Comparison of ENCODE assay signal across 20 cellular contexts in the genomic region with DNA sequence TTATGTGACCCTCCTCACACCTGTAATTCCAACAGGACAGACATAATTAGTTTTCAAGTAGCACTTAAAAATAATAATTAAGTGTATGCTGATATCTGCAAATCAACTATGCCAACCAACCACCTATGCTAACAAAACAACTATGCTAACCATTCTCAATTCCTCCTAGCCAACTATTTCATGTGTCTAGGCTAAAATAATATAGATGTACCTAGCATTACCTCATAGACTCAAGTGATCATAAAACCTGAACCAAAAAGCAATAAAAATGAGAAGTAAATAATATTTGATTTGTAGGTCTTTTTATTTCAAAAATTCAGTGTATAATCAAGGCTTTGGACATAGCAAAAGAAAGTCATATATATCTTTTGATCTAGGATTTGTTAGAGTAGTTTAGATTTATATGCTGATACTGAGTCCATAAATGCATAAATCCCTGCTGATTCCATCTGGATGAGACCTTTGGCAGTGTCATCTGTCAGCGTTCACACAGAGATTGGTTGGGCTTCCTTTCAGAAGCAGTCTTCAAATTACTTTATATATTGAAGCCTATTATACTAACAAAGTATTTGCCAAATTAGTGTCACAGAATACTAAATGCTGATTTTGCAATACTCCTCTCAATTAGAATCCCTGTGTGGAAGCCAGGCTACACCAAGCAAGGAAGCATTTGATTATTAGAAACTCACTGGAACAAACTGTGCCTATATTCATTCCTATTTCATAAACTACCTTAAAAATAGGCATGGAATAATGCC.
A peak's percentile ranks its signal among the peaks of the same experiment; 100 is the strongest.
DNase-seq lines count a peak whose midpoint lies in the region; ATAC-seq, FAIRE-seq and TF ChIP-seq lines count a peak whose summit lies in the region.
"Had no signal": no experiment of that assay in that cellular context is flagged by ENCODE, and none has a peak within 500 bp of the region (broad histone marks: within the 10 kb centered on the region; RNA-seq: fewer than 3 reads in every experiment).

No MANE protein-coding gene starts in this region.

- no peak for TF ChIP-seq RAD21 in A549 (conservative IDR thresholded peaks at IDR 0.05 in 1 of 2, IDR thresholded peaks at IDR 0.05 in 1 of 2)

- 70% methylated on average over 1 of the region's 1 CpG for WGBS in A549 (ENCODE audit: missing lambda C conversion rate)
- 30 to 33% methylated on average over 1 of the region's 1 CpG for WGBS in transverse colon (ENCODE audit: low coverage in 1 of 2), 2 donors

- H4K20me1 ChIP-seq in PC-3 (ENCODE audit: low read length): no peaks in the 10 kb centered on the region
- H4K20me1 ChIP-seq: BLaER1 treated with 17β-estradiol and CSF1 and Interleukin-3, amounts not matched to agents 10 nM and 100 nM had no signal

- TF ChIP-seq POLR2A in A549 (IDR thresholded peaks at IDR 0.05; ENCODE audit: low read length) (no peak), transverse colon (IDR thresholded peaks at IDR 0.05) (no peak)

- no peak overlapping the region for H3K27ac ChIP-seq in A549
- no peak overlapping the region for H3K27ac ChIP-seq in PC-3 (ENCODE audit: low read length)
- H3K27ac ChIP-seq in transverse colon: no peak overlapping the region
- H3K27ac ChIP-seq: BLaER1 treated with 17β-estradiol and CSF1 and Interleukin-3, amounts not matched to agents 10 nM and 100 nM; Peyer's patch; SK-N-MC had no signal

- TF ChIP-seq EP300 in A549 (IDR thresholded peaks at IDR 0.05) (no peak), transverse colon (IDR thresholded peaks at IDR 0.05; ENCODE audit: low read depth) (no peak)

- H3K4me1 ChIP-seq in A549: no peaks in the 10 kb centered on the region
- no peaks in the 10 kb centered on the region for H3K4me1 ChIP-seq in PC-3 (ENCODE audit: insufficient read depth, low read length)
- no peaks in the 10 kb centered on the region for H3K4me1 ChIP-seq in transverse colon
- H3K4me1 ChIP-seq: BLaER1 treated with 17β-estradiol and CSF1 and Interleukin-3, amounts not matched to agents 10 nM and 100 nM; HAP-1; Peyer's patch had no signal

- no peaks in the 10 kb centered on the region for H3K79me2 ChIP-seq in PC-3 (ENCODE audit: low read length)

- in situ Hi-C loops in transverse colon (cut with MboI; ENCODE audit: low pct_ligation_motif_present in 1 of 4, low pct_unique_long_range_greater_than_20kb in 1 of 4, low sequenced_read_pairs in 3 of 4): no loop called here

- no peaks in the 10 kb centered on the region for H3F3A ChIP-seq in PC-3 (ENCODE audit: low read length, unreplicated experiment)

- CTCF ChIA-PET in A549 (lab: Yijun Ruan, JAX): interaction anchor here (0.7 to 0.9 kb wide), 2 partner anchors 24 to 53 kb away, joined by 3 read pairs; no protein-coding TSS in a partner anchor
- CTCF ChIA-PET in HEK293T (lab: Yijun Ruan, JAX): no interaction called here
- CTCF ChIA-PET in PC-3 (lab: Charles Lee): no interaction called here

- no peak for FAIRE-seq in A549 (lab: Jason Lieb, UNC)
- FAIRE-seq: G401.6 had no signal

- no peak overlapping the region for H3K4me3 ChIP-seq in A549
- H3K4me3 ChIP-seq in PC-3 (ENCODE audit: low read length): no peak overlapping the region
- H3K4me3 ChIP-seq in transverse colon: no peak overlapping the region
- H3K4me3 ChIP-seq: BLaER1 treated with 17β-estradiol and CSF1 and Interleukin-3, amounts not matched to agents 10 nM and 100 nM; GM23338; HAP-1; Peyer's patch; SK-N-MC had no signal

- TF ChIP-seq CTCF in A549 (IDR thresholded peaks at IDR 0.05) (no peak), PC-3 (conservative IDR thresholded peaks at IDR 0.05; ENCODE audit: low read depth, low read length) (no peak), transverse colon (IDR thresholded peaks at IDR 0.05) (no peak)

- no peaks in the 10 kb centered on the region for H3K27me3 ChIP-seq in PC-3 (ENCODE audit: low read length)
- no peaks in the 10 kb centered on the region for H3K27me3 ChIP-seq in transverse colon
- H3K27me3 ChIP-seq: BLaER1 treated with 17β-estradiol and CSF1 and Interleukin-3, amounts not matched to agents 10 nM and 100 nM; Peyer's patch had no signal

- no peak overlapping the region for H2AFZ ChIP-seq in PC-3 (ENCODE audit: low read length)

- POLR2A ChIA-PET in A549 (lab: Yijun Ruan, JAX): no interaction called here
- POLR2A ChIA-PET in HEK293T (lab: Yijun Ruan, JAX): no interaction called here
- POLR2A ChIA-PET in PC-3 (lab: Charles Lee; ENCODE audit: unreplicated experiment): no interaction called here

- H3K36me3 ChIP-seq in PC-3 (ENCODE audit: low read depth, low read length) (no peaks in the 10 kb centered on the region), transverse colon (no peaks in the 10 kb centered on the region)
- H3K36me3 ChIP-seq: BLaER1 treated with 17β-estradiol and CSF1 and Interleukin-3, amounts not matched to agents 10 nM and 100 nM; HAP-1; Peyer's patch had no signal

- H3K9me2 ChIP-seq in PC-3 (replicated peaks; ENCODE audit: low read length): no peaks in the 10 kb centered on the region

- DNase-seq in NCI-H146 (lab: John Stamatoyannopoulos, UW): peak; percentile 10
- no peak for DNase-seq in NCI-H146 treated with DMSO at 0.1 percent for 48 hours (lab: John Stamatoyannopoulos, UW; ENCODE audit: unreplicated experiment)
- DNase-seq in A549 (ENCODE audit: low read depth in 1 of 2, low spot score in 1 of 2): no peak
- no peak for DNase-seq in HEK293T (ENCODE audit: extremely low spot score)
- no peak for DNase-seq in PC-3
- DNase-seq in transverse colon: no peak
- no peak for DNase-seq in activated CD4-positive, CD25-positive, alpha-beta regulatory T cell (lab: John Stamatoyannopoulos, UW)
- no peak for DNase-seq in DMS153 treated with DMSO at 0.1 percent for 48 hours (lab: John Stamatoyannopoulos, UW; ENCODE audit: unreplicated experiment)
- DNase-seq: AML-193; CD4-positive, alpha-beta memory T cell; COR-L47; NCI-H1436; NCI-H524; SHP77 treated with DMSO at 0.1 percent for 48 hours had no signal

- H3K4me2 ChIP-seq in A549 (no peak overlapping the region), PC-3 (ENCODE audit: low read length) (no peak overlapping the region)
- H3K4me2 ChIP-seq: BLaER1 treated with 17β-estradiol and CSF1 and Interleukin-3, amounts not matched to agents 10 nM and 100 nM had no signal

- no peak overlapping the region for H3K9ac ChIP-seq in PC-3 (ENCODE audit: low read length)
- H3K9ac ChIP-seq: BLaER1 treated with 17β-estradiol and CSF1 and Interleukin-3, amounts not matched to agents 10 nM and 100 nM had no signal

- no TSS peak for BruUV-seq in PC-3 (replicated peaks; lab: Mats Ljungman, UMichigan)

- intact Hi-C loops in PC-3 (cut with micrococcal nuclease) (no loop called here), transverse colon (cut with DNase I; ENCODE audit: low total_unique reads) (no loop called here)

- ATAC-seq in A549 (no peak), PC-3 (peak; percentile 79)
- ATAC-seq: GM23338 had no signal

- peaks cover 4% of the 10 kb centered on the region; the same call in 1 of the 3 replicates for H3K9me3 ChIP-seq in A549
- no peaks in the 10 kb centered on the region for H3K9me3 ChIP-seq in PC-3 (ENCODE audit: low read length)
- no peaks in the 10 kb centered on the region for H3K9me3 ChIP-seq in transverse colon
- H3K9me3 ChIP-seq: HAP-1, Peyer's patch had no signal

TF ChIP-seq in A549, 52 proteins besides CTCF, POLR2A, EP300 and RAD21:
- no peak for TF ChIP-seq FOSB (CRISPR knock-in tag; IDR thresholded peaks at IDR 0.05)
- no peak for TF ChIP-seq SREBF2 (IDR thresholded peaks at IDR 0.05)
- peak; percentile 66 for TF ChIP-seq MAFK (IDR thresholded peaks at IDR 0.05; ENCODE audit: partially characterized antibody)
- no peak for TF ChIP-seq ZNF302 (CRISPR knock-in tag; IDR thresholded peaks at IDR 0.05)

TF ChIP-seq in HEK293T, 16 proteins besides CTCF, POLR2A, EP300 and RAD21:
- TF ChIP-seq LEF1 (IDR thresholded peaks at IDR 0.05; ENCODE audit: borderline replicate concordance): no peak
- TF ChIP-seq, protein P1, sequence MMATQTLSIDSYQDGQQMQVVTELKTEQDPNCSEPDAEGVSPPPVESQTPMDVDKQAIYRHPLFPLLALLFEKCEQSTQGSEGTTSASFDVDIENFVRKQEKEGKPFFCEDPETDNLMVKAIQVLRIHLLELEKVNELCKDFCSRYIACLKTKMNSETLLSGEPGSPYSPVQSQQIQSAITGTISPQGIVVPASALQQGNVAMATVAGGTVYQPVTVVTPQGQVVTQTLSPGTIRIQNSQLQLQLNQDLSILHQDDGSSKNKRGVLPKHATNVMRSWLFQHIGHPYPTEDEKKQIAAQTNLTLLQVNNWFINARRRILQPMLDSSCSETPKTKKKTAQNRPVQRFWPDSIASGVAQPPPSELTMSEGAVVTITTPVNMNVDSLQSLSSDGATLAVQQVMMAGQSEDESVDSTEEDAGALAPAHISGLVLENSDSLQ (IDR thresholded peaks at IDR 0.05): peak; percentile 60
